8 cellular contexts compared by ENCODE assay signal in the genomic region with DNA sequence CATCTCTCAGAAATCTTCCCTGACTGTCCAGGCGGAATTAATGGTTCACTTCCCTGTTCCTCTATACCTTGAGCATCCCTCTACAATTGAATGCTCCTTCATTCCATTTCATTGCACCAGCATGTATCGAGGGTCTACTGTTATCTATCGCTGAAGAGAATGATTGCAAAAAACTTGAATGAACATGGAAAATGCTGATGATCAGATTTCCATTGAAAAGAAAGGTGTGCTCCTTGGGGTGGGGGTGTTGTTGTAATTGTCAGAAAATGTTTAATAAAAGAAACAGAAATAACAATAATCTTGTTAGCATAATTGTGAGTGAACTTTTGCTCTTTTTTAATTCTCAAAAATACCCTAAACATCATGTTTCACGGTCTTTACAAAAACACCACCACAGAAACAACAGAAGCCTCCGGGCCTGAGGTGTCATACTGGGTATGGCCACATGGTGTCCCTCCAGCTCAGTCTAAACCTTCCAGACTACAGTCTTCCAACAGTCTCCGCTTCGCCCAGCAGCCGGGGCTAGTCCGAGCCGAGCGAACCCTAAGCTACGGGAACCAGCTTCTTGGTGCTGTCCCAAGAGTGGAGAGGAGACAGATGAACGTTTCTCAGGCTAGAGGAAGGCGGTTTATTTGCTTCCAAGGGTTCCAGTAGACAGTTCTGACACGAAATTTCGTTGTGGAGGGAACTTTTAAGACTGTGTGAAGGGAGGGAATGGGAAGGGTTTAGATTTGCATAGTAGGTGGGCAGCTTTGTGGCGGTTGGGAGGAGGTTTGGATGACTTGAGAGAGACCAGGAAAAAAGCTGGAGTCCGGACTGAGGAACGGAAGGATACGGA.
DNase-seq lines count a peak whose midpoint lies in the region; ATAC-seq lines count a peak whose summit lies in the region.

No MANE protein-coding gene starts in this region.

- H3K36me3 ChIP-seq in BLaER1 treated with 17β-estradiol and CSF1 and Interleukin-3, amounts not matched to agents 10 nM and 100 nM: no peaks in the 10 kb centered on the region
- H3K36me3 ChIP-seq in effector memory CD4-positive, alpha-beta T cell (ENCODE audit: control insufficient read depth, insufficient read depth, low read length): no peaks in the 10 kb centered on the region

- DNase-seq in NCI-H69 (lab: John Stamatoyannopoulos, UW): peak; percentile 91
- DNase-seq in activated CD8-positive, alpha-beta memory T cell treated with anti-CD3 and anti-CD28 coated beads for 1 hour (ENCODE audit: extremely low read depth in 1 of 2, low read depth in 1 of 2): peak; percentile 53 to 66
- DNase-seq in effector memory CD4-positive, alpha-beta T cell: peak; percentile 47 to 66 (median 56)
- peak; percentile 97 for DNase-seq in medulla oblongata (ENCODE audit: extremely low spot score)
- DNase-seq in stimulated activated CD8-positive, alpha-beta memory T cell treated with anti-CD3 and anti-CD28 coated beads, Interleukin-12 subunit alpha, Interleukin-12 subunit beta, amount 100 ng/mL, for 1 hour (ENCODE audit: low read depth): peak; percentile 69

- peak overlapping the region in 3 of 11 experiments; percentile 11 to 30 (median 30); a peak in 1 of 22 replicates for H3K9ac ChIP-seq in BLaER1 treated with 17β-estradiol and CSF1 and Interleukin-3, amounts not matched to agents 10 nM and 100 nM

- peaks cover 0 to 36% (median 14%) of the 10 kb centered on the region in 10 experiments; a peak in 15 of 20 replicates for H3K4me1 ChIP-seq in BLaER1 treated with 17β-estradiol and CSF1 and Interleukin-3, amounts not matched to agents 10 nM and 100 nM
- H3K4me1 ChIP-seq in effector memory CD4-positive, alpha-beta T cell (ENCODE audit: control insufficient read depth, insufficient read depth, low read length, poor library complexity, severe bottlenecking): peaks cover 9% of the 10 kb centered on the region

- peaks cover 0 to 11% (median 0%) of the 10 kb centered on the region in 11 experiments; a peak in 6 of 22 replicates for H4K20me1 ChIP-seq in BLaER1 treated with 17β-estradiol and CSF1 and Interleukin-3, amounts not matched to agents 10 nM and 100 nM

- peaks cover 41 to 60% (median 55%) of the 10 kb centered on the region in 11 experiments for H3K27me3 ChIP-seq in BLaER1 treated with 17β-estradiol and CSF1 and Interleukin-3, amounts not matched to agents 10 nM and 100 nM
- peaks cover 18% of the 10 kb centered on the region for H3K27me3 ChIP-seq in effector memory CD4-positive, alpha-beta T cell (replicated peaks; ENCODE audit: control insufficient read depth, insufficient read depth, low read length, poor library complexity, severe bottlenecking)

- H3K4me2 ChIP-seq in BLaER1 treated with 17β-estradiol and CSF1 and Interleukin-3, amounts not matched to agents 10 nM and 100 nM: peak overlapping the region; percentile 54 to 93 (median 72)

- H3K9me3 ChIP-seq in BLaER1 treated with 17β-estradiol and CSF1 and Interleukin-3, amounts not matched to agents 10 nM and 100 nM (replicated peaks in 1 of 11): no peaks in the 10 kb centered on the region
- no peaks in the 10 kb centered on the region for H3K9me3 ChIP-seq in effector memory CD4-positive, alpha-beta T cell (ENCODE audit: control insufficient read depth, low read length)

- ATAC-seq in GM19324 (IDR thresholded peaks at IDR 0.05; ENCODE audit: low FRiP score, unreplicated experiment): peak; percentile 72
- ATAC-seq in HG03521 (IDR thresholded peaks at IDR 0.05; ENCODE audit: unreplicated experiment): peak; percentile 76

- H3K27ac ChIP-seq in BLaER1 treated with 17β-estradiol and CSF1 and Interleukin-3, amounts not matched to agents 10 nM and 100 nM: no peak overlapping the region
- H3K27ac ChIP-seq in effector memory CD4-positive, alpha-beta T cell (ENCODE audit: insufficient read depth, low read length, poor library complexity, severe bottlenecking): no peak overlapping the region

- peak overlapping the region in 7 of 10 experiments; percentile 4 to 39 (median 28); a peak in 10 of 20 replicates for H3K4me3 ChIP-seq in BLaER1 treated with 17β-estradiol and CSF1 and Interleukin-3, amounts not matched to agents 10 nM and 100 nM
- peak overlapping the region; percentile 39 for H3K4me3 ChIP-seq in effector memory CD4-positive, alpha-beta T cell (ENCODE audit: insufficient read depth, low read depth, low read length, poor library complexity, severe bottlenecking)
